Comparison of ENCODE assay signal across 9 cellular contexts in the genomic region with DNA sequence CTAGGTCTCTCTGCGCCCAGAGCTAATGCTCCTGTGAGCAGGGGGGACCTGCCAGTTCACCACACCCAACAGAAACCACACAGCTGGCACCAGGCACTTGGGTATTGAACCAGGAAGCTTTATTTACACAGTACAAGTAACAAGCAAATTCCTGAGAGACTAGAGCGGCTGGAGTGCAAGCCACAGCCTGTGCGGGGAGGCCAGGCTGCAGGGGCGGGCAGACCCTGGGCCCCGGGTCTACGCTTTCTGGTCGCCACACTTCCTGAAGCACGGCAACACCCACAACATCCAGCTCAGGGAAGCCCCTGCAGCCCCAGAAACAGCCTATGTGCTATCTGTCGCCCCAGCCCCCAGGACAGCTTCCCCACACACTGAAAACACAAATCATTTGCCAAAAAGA.
DNase-seq lines count a peak whose midpoint lies in the region; ATAC-seq lines count a peak whose summit lies in the region.
"Had no signal": no experiment of that assay in that cellular context is flagged by ENCODE, and none has a peak within 500 bp of the region (broad histone marks: within the 10 kb centered on the region; RNA-seq: fewer than 3 reads in every experiment).

No MANE protein-coding gene starts in this region.

- H3K27me3 ChIP-seq in esophagus (ENCODE audit: control insufficient read depth in 1 of 2, insufficient read depth in 2 of 2, low read length in 2 of 2): no peaks in the 10 kb centered on the region

- peaks cover 70 to 100% of the 10 kb centered on the region in 2 donors for H3K4me1 Mint-ChIP-seq in stimulated activated naive B cell treated with anti-CD40 and anti-IgM and Interleukin-4, amounts not matched to agents 10 μg/mL and 1 μg/mL and 100 μg/mL, for 72 hours
- peaks cover 38% of the 10 kb centered on the region for H3K4me1 Mint-ChIP-seq in activated CD8-positive, alpha-beta memory T cell treated with anti-CD3 and anti-CD28 coated beads, Interleukin-2, amount 10 ng/mL, durations not matched to agents 7 days and 5 days
- peaks cover 22% of the 10 kb centered on the region for H3K4me1 Mint-ChIP-seq in activated naive CD4-positive, alpha-beta T cell treated with anti-CD3 and anti-CD28 coated beads, Interleukin-2, amount 10 ng/mL, durations not matched to agents 7 days and 5 days

- CTCF ChIA-PET in activated CD8-positive, alpha-beta memory T cell treated with anti-CD3 and anti-CD28 coated beads, Interleukin-2, amount 10 ng/mL, durations not matched to agents 7 days and 5 days (lab: Charles Lee): interaction anchor here (1.6 kb wide), 1 partner anchor 122 kb away, joined by 9 read pairs; no protein-coding TSS in a partner anchor
- CTCF ChIA-PET in activated naive CD4-positive, alpha-beta T cell treated with anti-CD3 and anti-CD28 coated beads, Interleukin-2, amount 10 ng/mL, durations not matched to agents 7 days and 5 days (lab: Charles Lee): no interaction called here

- WGBS in esophagus, 2 donors: 38 to 44% methylated on average over 9 of the region's 9 CpGs

- no peaks in the 10 kb centered on the region for H3K9me3 Mint-ChIP-seq in stimulated activated naive B cell treated with anti-CD40 and anti-IgM and Interleukin-4, amounts not matched to agents 10 μg/mL and 1 μg/mL and 100 μg/mL, for 72 hours
- no peaks in the 10 kb centered on the region for H3K9me3 Mint-ChIP-seq in activated CD8-positive, alpha-beta memory T cell treated with anti-CD3 and anti-CD28 coated beads, Interleukin-2, amount 10 ng/mL, durations not matched to agents 7 days and 5 days (ENCODE audit: low read depth)
- H3K9me3 Mint-ChIP-seq in activated naive CD4-positive, alpha-beta T cell treated with anti-CD3 and anti-CD28 coated beads, Interleukin-2, amount 10 ng/mL, durations not matched to agents 7 days and 5 days: no peaks in the 10 kb centered on the region

- peak; percentile 26 for ATAC-seq in GM18909 (IDR thresholded peaks at IDR 0.05; ENCODE audit: poor library complexity, unreplicated experiment)
- peak; percentile 68 to 73 for ATAC-seq in stimulated activated naive B cell treated with anti-CD40 and anti-IgM and Interleukin-4, amounts not matched to agents 10 μg/mL and 1 μg/mL and 100 μg/mL, for 72 hours (replicated peaks)
- ATAC-seq in activated CD8-positive, alpha-beta memory T cell treated with anti-CD3 and anti-CD28 coated beads, Interleukin-2, amount 10 ng/mL, durations not matched to agents 7 days and 5 days: no peak

- no peaks in the 10 kb centered on the region for H3K9me3 ChIP-seq in esophagus (ENCODE audit: control insufficient read depth in 2 of 2, insufficient read depth in 1 of 2, low read depth in 1 of 2, low read length in 1 of 2)

- peak overlapping the region; percentile 45 to 65 for H3K27ac ChIP-seq in esophagus (ENCODE audit: low read depth in 2 of 2, low read length in 1 of 2)

- peak; percentile 22 for DNase-seq in NCI-H1092 (lab: John Stamatoyannopoulos, UW)
- DNase-seq in stimulated activated naive B cell treated with anti-CD40 and anti-IgM and Interleukin-4, amounts not matched to agents 10 μg/mL and 1 μg/mL and 100 μg/mL, for 72 hours: no peak
- DNase-seq in midbrain (lab: John Stamatoyannopoulos, UW): no peak
- no peak for DNase-seq in nucleus accumbens (lab: John Stamatoyannopoulos, UW)
- DNase-seq in activated CD8-positive, alpha-beta memory T cell treated with anti-CD3 and anti-CD28 coated beads, Interleukin-2, amount 10 ng/mL, durations not matched to agents 7 days and 5 days: no peak
- DNase-seq in activated naive CD4-positive, alpha-beta T cell treated with anti-CD3 and anti-CD28 coated beads, Interleukin-2, amount 10 ng/mL, durations not matched to agents 7 days and 5 days: no peak
- DNase-seq: T1000 had no signal

- H3K36me3 Mint-ChIP-seq in stimulated activated naive B cell treated with anti-CD40 and anti-IgM and Interleukin-4, amounts not matched to agents 10 μg/mL and 1 μg/mL and 100 μg/mL, for 72 hours: peaks cover 18 to 28% of the 10 kb centered on the region in 2 donors
- H3K36me3 Mint-ChIP-seq in activated CD8-positive, alpha-beta memory T cell treated with anti-CD3 and anti-CD28 coated beads, Interleukin-2, amount 10 ng/mL, durations not matched to agents 7 days and 5 days: peaks cover 2% of the 10 kb centered on the region
- peaks cover 11% of the 10 kb centered on the region for H3K36me3 Mint-ChIP-seq in activated naive CD4-positive, alpha-beta T cell treated with anti-CD3 and anti-CD28 coated beads, Interleukin-2, amount 10 ng/mL, durations not matched to agents 7 days and 5 days

- peaks cover 0 to 26% of the 10 kb centered on the region in 2 donors for H3K36me3 ChIP-seq in esophagus (ENCODE audit: control insufficient read depth in 2 of 2, insufficient read depth in 2 of 2, low read length in 1 of 2)

- H3K4me3 Mint-ChIP-seq in stimulated activated naive B cell treated with anti-CD40 and anti-IgM and Interleukin-4, amounts not matched to agents 10 μg/mL and 1 μg/mL and 100 μg/mL, for 72 hours: peak overlapping the region; percentile 74 to 83
- H3K4me3 Mint-ChIP-seq in activated CD8-positive, alpha-beta memory T cell treated with anti-CD3 and anti-CD28 coated beads, Interleukin-2, amount 10 ng/mL, durations not matched to agents 7 days and 5 days: no peak overlapping the region
- no peak overlapping the region for H3K4me3 Mint-ChIP-seq in activated naive CD4-positive, alpha-beta T cell treated with anti-CD3 and anti-CD28 coated beads, Interleukin-2, amount 10 ng/mL, durations not matched to agents 7 days and 5 days

- H3K27ac Mint-ChIP-seq in stimulated activated naive B cell treated with anti-CD40 and anti-IgM and Interleukin-4, amounts not matched to agents 10 μg/mL and 1 μg/mL and 100 μg/mL, for 72 hours: peak overlapping the region; percentile 88
- no peak overlapping the region for H3K27ac Mint-ChIP-seq in activated CD8-positive, alpha-beta memory T cell treated with anti-CD3 and anti-CD28 coated beads, Interleukin-2, amount 10 ng/mL, durations not matched to agents 7 days and 5 days
- no peak overlapping the region for H3K27ac Mint-ChIP-seq in activated naive CD4-positive, alpha-beta T cell treated with anti-CD3 and anti-CD28 coated beads, Interleukin-2, amount 10 ng/mL, durations not matched to agents 7 days and 5 days

- H3K4me3 ChIP-seq in esophagus (ENCODE audit: low read depth in 1 of 2, low read length in 2 of 2): no peak overlapping the region

- peaks cover 11 to 32% of the 10 kb centered on the region in 2 donors for H3K4me1 ChIP-seq in esophagus (ENCODE audit: control insufficient read depth in 2 of 2, insufficient read depth in 2 of 2, low read length in 1 of 2)

- H3K27me3 Mint-ChIP-seq in stimulated activated naive B cell treated with anti-CD40 and anti-IgM and Interleukin-4, amounts not matched to agents 10 μg/mL and 1 μg/mL and 100 μg/mL, for 72 hours: no peaks in the 10 kb centered on the region
- no peaks in the 10 kb centered on the region for H3K27me3 Mint-ChIP-seq in activated CD8-positive, alpha-beta memory T cell treated with anti-CD3 and anti-CD28 coated beads, Interleukin-2, amount 10 ng/mL, durations not matched to agents 7 days and 5 days
- no peaks in the 10 kb centered on the region for H3K27me3 Mint-ChIP-seq in activated naive CD4-positive, alpha-beta T cell treated with anti-CD3 and anti-CD28 coated beads, Interleukin-2, amount 10 ng/mL, durations not matched to agents 7 days and 5 days

Comparison
In these comparisons a context has a peak if more than half of its experiments do, and no peak if none do; other contexts are left out.
1. H3K4me3 Mint-ChIP-seq: peak in stimulated activated naive B cell treated with anti-CD40 and anti-IgM and Interleukin-4, amounts not matched to agents 10 μg/mL and 1 μg/mL and 100 μg/mL, for 72 hours (2 of 2); none in activated CD8-positive, alpha-beta memory T cell treated with anti-CD3 and anti-CD28 coated beads, Interleukin-2, amount 10 ng/mL, durations not matched to agents 7 days and 5 days (single experiment) and activated naive CD4-positive, alpha-beta T cell treated with anti-CD3 and anti-CD28 coated beads, Interleukin-2, amount 10 ng/mL, durations not matched to agents 7 days and 5 days (single experiment).